25 cellular contexts compared by ENCODE assay signal in the genomic region with DNA sequence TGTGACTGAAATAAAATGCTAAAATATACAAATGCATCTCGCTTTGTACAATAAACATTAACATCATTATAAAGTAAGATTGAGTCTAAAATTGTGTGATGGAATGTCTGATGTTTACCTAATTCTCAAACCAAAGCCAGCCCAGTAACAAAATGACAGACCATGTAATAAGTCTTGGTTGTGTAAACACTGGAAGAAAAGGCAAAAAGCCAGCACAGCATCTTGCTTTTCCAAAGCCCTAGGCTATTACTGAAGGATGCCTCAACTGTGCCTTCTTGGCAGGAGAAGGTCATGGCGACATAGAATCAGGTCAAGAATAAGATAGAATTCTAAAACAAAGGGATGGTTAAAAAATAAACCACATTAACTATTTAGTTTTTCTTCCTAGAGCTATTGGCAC.
"Had no signal": no experiment of that assay in that cellular context is flagged by ENCODE, and none has a peak within 500 bp of the region (broad histone marks: within the 10 kb centered on the region; RNA-seq: fewer than 3 reads in every experiment).

No MANE protein-coding gene starts in this region.

- H3K4me3 ChIP-seq: ascending aorta, gastrocnemius medialis, lung, thyroid gland had no signal

- H3K27me3 ChIP-seq: ascending aorta, gastrocnemius medialis, neutrophil, thyroid gland had no signal

- H3K9me3 Mint-ChIP-seq: activated naive CD4-positive, alpha-beta T cell treated with anti-CD3 and anti-CD28 coated beads, Interleukin-2, amount 10 ng/mL, durations not matched to agents 7 days and 5 days; activated naive CD8-positive, alpha-beta T cell treated with anti-CD3 and anti-CD28 coated beads, Interleukin-2, amount 50 U/mL, for 24 hours; dendritic cell treated with granulocyte-macrophage colony-stimulating factor and Interleukin-4, amounts not matched to agents 40 ng/mL and 50 ng/mL, for 4 days; mesothelial cell of epicardium; natural killer cell treated with Interleukin-12 subunit alpha and Interleukin-12 subunit beta and Interleukin-15 and Interleukin-18, amount 100 ng/mL, for 72 hours had no signal

- H3K36me3 Mint-ChIP-seq: activated naive CD4-positive, alpha-beta T cell treated with anti-CD3 and anti-CD28 coated beads, Interleukin-2, amount 10 ng/mL, durations not matched to agents 7 days and 5 days; mesothelial cell of epicardium; natural killer cell treated with Interleukin-12 subunit alpha and Interleukin-12 subunit beta and Interleukin-15 and Interleukin-18, amount 100 ng/mL, for 72 hours had no signal

- DNase-seq: activated CD4-positive, alpha-beta T cell treated with anti-CD3 and anti-CD28 coated beads, Interleukin-2, amount 50 U/mL, for 1 hour; activated CD4-positive, CD25-positive, alpha-beta regulatory T cell treated with anti-CD3 and anti-CD28 coated beads, Interleukin-2, amount 50 U/mL, for 72 hours; activated CD8-positive, alpha-beta memory T cell treated with anti-CD3 and anti-CD28 coated beads, Interleukin-2, amount 50 U/mL, for 4 hours; activated effector memory CD4-positive, alpha-beta T cell treated with Interleukin-2 at 50 U/mL for 16 hours; activated naive CD4-positive, alpha-beta T cell treated with anti-CD3 and anti-CD28 coated beads, Interleukin-2, amount 10 ng/mL, durations not matched to agents 7 days and 5 days; activated naive CD8-positive, alpha-beta T cell treated with anti-CD3 and anti-CD28 coated beads, Interleukin-2, amount 50 U/mL, for 24 hours; activated T-cell treated with anti-CD3 and anti-CD28 coated beads, Interleukin-2, amount 50 U/mL, for 48 hours; effector memory CD4-positive, alpha-beta T cell; gastrocnemius medialis; head of caudate nucleus; kidney; retina; stimulated activated CD8-positive, alpha-beta memory T cell treated with anti-CD3 and anti-CD28 coated beads, Interleukin-4, amount 100 ng/mL, for 48 hours; stimulated activated naive CD4-positive, alpha-beta T cell; T-helper 2 cell; thyroid gland had no signal

- H3K27ac Mint-ChIP-seq: activated naive CD4-positive, alpha-beta T cell treated with anti-CD3 and anti-CD28 coated beads, Interleukin-2, amount 10 ng/mL, durations not matched to agents 7 days and 5 days; activated naive CD8-positive, alpha-beta T cell treated with anti-CD3 and anti-CD28 coated beads, Interleukin-2, amount 50 U/mL, for 24 hours; dendritic cell treated with granulocyte-macrophage colony-stimulating factor and Interleukin-4, amounts not matched to agents 40 ng/mL and 50 ng/mL, for 4 days; mesothelial cell of epicardium; natural killer cell treated with Interleukin-12 subunit alpha and Interleukin-12 subunit beta and Interleukin-15 and Interleukin-18, amount 100 ng/mL, for 72 hours had no signal

- H3K9me3 ChIP-seq: ascending aorta, gastrocnemius medialis, neutrophil, thyroid gland had no signal

- H3K27me3 Mint-ChIP-seq: activated naive CD4-positive, alpha-beta T cell treated with anti-CD3 and anti-CD28 coated beads, Interleukin-2, amount 10 ng/mL, durations not matched to agents 7 days and 5 days; dendritic cell treated with granulocyte-macrophage colony-stimulating factor and Interleukin-4, amounts not matched to agents 40 ng/mL and 50 ng/mL, for 4 days had no signal

- ATAC-seq: activated naive CD8-positive, alpha-beta T cell treated with anti-CD3 and anti-CD28 coated beads, Interleukin-2, amount 50 U/mL, for 24 hours; gastrocnemius medialis; left lobe of liver; natural killer cell treated with Interleukin-12 subunit alpha and Interleukin-12 subunit beta and Interleukin-15 and Interleukin-18, amount 100 ng/mL, for 72 hours had no signal

- H3K4me3 Mint-ChIP-seq: activated naive CD4-positive, alpha-beta T cell treated with anti-CD3 and anti-CD28 coated beads, Interleukin-2, amount 10 ng/mL, durations not matched to agents 7 days and 5 days; activated naive CD8-positive, alpha-beta T cell treated with anti-CD3 and anti-CD28 coated beads, Interleukin-2, amount 50 U/mL, for 24 hours; dendritic cell treated with granulocyte-macrophage colony-stimulating factor and Interleukin-4, amounts not matched to agents 40 ng/mL and 50 ng/mL, for 4 days; mesothelial cell of epicardium; natural killer cell treated with Interleukin-12 subunit alpha and Interleukin-12 subunit beta and Interleukin-15 and Interleukin-18, amount 100 ng/mL, for 72 hours had no signal

- H3K9ac ChIP-seq: parathyroid adenoma had no signal

- H3K79me2 ChIP-seq: parathyroid adenoma had no signal

- H3K4me1 ChIP-seq: ascending aorta, gastrocnemius medialis, parathyroid adenoma, thyroid gland had no signal

- H2AFZ ChIP-seq: parathyroid adenoma had no signal

- H3K4me1 Mint-ChIP-seq: activated naive CD4-positive, alpha-beta T cell treated with anti-CD3 and anti-CD28 coated beads, Interleukin-2, amount 10 ng/mL, durations not matched to agents 7 days and 5 days; activated naive CD8-positive, alpha-beta T cell treated with anti-CD3 and anti-CD28 coated beads, Interleukin-2, amount 50 U/mL, for 24 hours had no signal

- H3K27ac ChIP-seq: ascending aorta, gastrocnemius medialis, neutrophil, parathyroid adenoma, thyroid gland, VCaP had no signal

- H3K36me3 ChIP-seq: ascending aorta, gastrocnemius medialis, neutrophil, thyroid gland had no signal
